ENCODE assay signal across 8 cellular contexts in the genomic region with DNA sequence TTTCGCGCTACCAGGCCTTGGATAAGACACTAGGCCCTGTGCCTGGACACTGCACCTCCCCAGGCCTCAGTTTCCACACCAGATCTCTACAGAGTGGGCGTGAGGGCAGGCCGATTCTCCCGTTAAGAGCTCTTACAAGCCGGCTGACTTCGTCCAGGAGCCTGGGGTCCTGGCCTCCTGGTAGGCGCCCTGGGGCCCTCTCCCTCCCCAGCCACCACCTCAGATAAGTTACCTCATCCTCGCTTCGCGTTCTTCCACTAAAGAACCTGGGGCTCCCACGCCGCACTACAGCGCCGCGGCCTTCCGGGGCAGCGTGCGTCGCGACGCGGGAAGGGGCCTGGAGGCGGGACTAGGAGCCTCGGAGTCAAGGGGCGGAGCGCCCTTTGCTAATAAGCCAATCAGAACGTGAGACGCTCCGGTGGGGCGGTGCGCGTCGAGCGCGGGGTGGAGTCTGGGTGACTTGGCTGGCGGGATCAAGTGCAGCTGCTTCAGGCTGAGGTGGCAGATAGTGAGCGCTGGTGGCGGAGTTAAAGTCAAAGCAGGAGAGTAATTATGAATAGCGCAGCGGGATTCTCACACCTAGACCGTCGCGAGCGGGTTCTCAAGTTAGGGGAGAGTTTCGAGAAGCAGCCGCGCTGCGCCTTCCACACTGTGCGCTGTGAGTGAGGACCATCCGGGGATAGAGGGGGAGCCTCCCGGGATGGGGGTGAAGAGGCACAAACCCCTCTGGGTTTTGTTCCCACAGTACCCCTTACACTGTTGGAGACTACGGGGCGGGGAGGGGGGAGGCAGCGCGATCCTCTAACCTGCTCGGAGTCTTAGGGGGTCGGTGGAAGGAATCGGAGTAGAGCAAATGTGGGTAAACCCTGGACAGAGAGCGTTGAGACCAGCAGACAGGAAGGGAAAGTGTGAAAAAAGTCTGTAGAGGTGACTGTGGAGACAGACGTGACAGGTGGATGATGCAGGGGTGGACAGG.
A peak's percentile ranks its signal among the peaks of the same experiment; 100 is the strongest.
DNase-seq lines count a peak whose midpoint lies in the region; ATAC-seq, FAIRE-seq and TF ChIP-seq lines count a peak whose summit lies in the region.

A gene (plus strand): TSS at position 476 of the 976 bp plus-strand sequence. CDS start 77 bp downstream, at position 553.
A gene with protein sequence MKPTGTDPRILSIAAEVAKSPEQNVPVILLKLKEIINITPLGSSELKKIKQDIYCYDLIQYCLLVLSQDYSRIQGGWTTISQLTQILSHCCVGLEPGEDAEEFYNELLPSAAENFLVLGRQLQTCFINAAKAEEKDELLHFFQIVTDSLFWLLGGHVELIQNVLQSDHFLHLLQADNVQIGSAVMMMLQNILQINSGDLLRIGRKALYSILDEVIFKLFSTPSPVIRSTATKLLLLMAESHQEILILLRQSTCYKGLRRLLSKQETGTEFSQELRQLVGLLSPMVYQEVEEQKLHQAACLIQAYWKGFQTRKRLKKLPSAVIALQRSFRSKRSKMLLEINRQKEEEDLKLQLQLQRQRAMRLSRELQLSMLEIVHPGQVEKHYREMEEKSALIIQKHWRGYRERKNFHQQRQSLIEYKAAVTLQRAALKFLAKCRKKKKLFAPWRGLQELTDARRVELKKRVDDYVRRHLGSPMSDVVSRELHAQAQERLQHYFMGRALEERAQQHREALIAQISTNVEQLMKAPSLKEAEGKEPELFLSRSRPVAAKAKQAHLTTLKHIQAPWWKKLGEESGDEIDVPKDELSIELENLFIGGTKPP (minus strand): TSS at position 327 of the 976 bp plus-strand sequence. CDS start 6,100 bp downstream, outside the sequence.

- peaks cover 26% of the 10 kb centered on the region for H3K36me3 ChIP-seq in OCI-LY3 (replicated peaks; ENCODE audit: low read depth, low read length)

- H3K9ac ChIP-seq in OCI-LY3 (ENCODE audit: low read length): peak within 1 kb of the TSS; percentile 99

- peak within 1 kb of the TSS; percentile 87 for H2AFZ ChIP-seq in OCI-LY3 (ENCODE audit: low read depth, low read length)

- H3K4me3 ChIP-seq in OCI-LY3 (ENCODE audit: low read length): peak within 1 kb of the TSS; percentile 94

- TF ChIP-seq CTCF in D721Med (IDR thresholded peaks at IDR 0.05; ENCODE audit: insufficient read depth, missing control alignments) (no peak), OCI-LY3 (IDR thresholded peaks at IDR 0.05; ENCODE audit: low read depth, low read length) (no peak)

- peak; percentile 95 for ATAC-seq in GM21515 (IDR thresholded peaks at IDR 0.05; ENCODE audit: unreplicated experiment)

- H3K9me3 ChIP-seq in OCI-LY3 (ENCODE audit: insufficient read depth, low read length): no peaks in the 10 kb centered on the region

- peak within 1 kb of the TSS; percentile 97 for H3K4me2 ChIP-seq in OCI-LY3 (ENCODE audit: low read length)

- peaks cover 76% of the 10 kb centered on the region for H3K79me2 ChIP-seq in OCI-LY3 (ENCODE audit: low read length)

- FAIRE-seq in D721Med (lab: Jason Lieb, UNC): no peak

- H3K27ac ChIP-seq in OCI-LY3 (ENCODE audit: low read length): peak within 1 kb of the TSS; percentile 87

- DNase-seq in D721Med (ENCODE audit: insufficient read length, low spot score) (peak; percentile 82), HuH-7 (ENCODE audit: low spot score) (peak; percentile 96), epidermal melanocyte (ENCODE audit: insufficient read length, low spot score) (peak; percentile 91), middle frontal gyrus (ENCODE audit: extremely low spot score, low spot score) (peak; percentile 92)
- DNase-seq in activated CD8-positive, alpha-beta memory T cell treated with anti-CD3 and anti-CD28 coated beads, Interleukin-2, amount 50 U/mL, for 48 hours: peak; percentile 96
- DNase-seq in stimulated activated CD8-positive, alpha-beta memory T cell treated with anti-CD3 and anti-CD28 coated beads, Interleukin-2, amount 100 ng/mL, for 48 hours (ENCODE audit: low read depth in 2 of 2): peak; percentile 87 to 90

- H4K20me1 ChIP-seq in OCI-LY3 (ENCODE audit: insufficient read depth, low read length): peaks cover 16% of the 10 kb centered on the region; the same call in 1 of the 2 replicates

- H3K4me1 ChIP-seq in OCI-LY3 (ENCODE audit: low read length): peaks cover 19% of the 10 kb centered on the region

- H3K27me3 ChIP-seq in OCI-LY3 (ENCODE audit: low read depth, low read length): no peaks in the 10 kb centered on the region

Comparison
In these comparisons a context has a peak if more than half of its experiments do, and no peak if none do; other contexts are left out.
1. Peak in every context shown above with its lines: DNase-seq, ATAC-seq, H3K4me3 ChIP-seq and H3K27ac ChIP-seq.